24 cellular contexts compared by ENCODE assay signal in the genomic region with DNA sequence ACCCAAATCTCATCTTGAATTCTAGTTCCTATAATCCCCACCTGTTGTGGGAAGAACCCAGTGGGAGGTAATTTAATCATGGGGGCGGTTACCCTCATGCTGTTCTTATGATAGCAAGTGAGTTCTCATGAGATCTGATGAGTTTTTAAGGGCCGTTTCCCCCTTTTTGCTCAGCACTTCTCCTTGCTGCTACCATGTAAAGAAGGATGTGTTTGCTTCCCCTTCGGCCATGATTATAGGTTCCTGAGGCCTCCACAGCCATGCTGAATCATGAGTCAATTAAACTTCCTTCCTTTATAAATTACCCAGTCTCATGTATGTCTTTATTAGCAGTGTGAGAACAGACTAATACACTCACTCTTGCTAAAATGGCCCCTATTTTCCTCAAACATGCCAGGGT.
DNase-seq lines count a peak whose midpoint lies in the region; ATAC-seq, FAIRE-seq and TF ChIP-seq lines count a peak whose summit lies in the region.
"Had no signal": no experiment of that assay in that cellular context is flagged by ENCODE, and none has a peak within 500 bp of the region (broad histone marks: within the 10 kb centered on the region; RNA-seq: fewer than 3 reads in every experiment).

No MANE protein-coding gene starts in this region.

- no peak for TF ChIP-seq CTCF in CD14-positive monocyte (IDR thresholded peaks at IDR 0.05)
- TF ChIP-seq CTCF in endothelial cell of umbilical vein (IDR thresholded peaks at IDR 0.05; ENCODE audit: extremely low read depth in 1 of 2, insufficient read depth in 1 of 2, low read depth in 1 of 2, low read length in 2 of 2) = no peak

- ATAC-seq in GM21737 (IDR thresholded peaks at IDR 0.05; ENCODE audit: unreplicated experiment) = no peak
- no peak for ATAC-seq in GM18505 (IDR thresholded peaks at IDR 0.05; ENCODE audit: unreplicated experiment)

- peak overlapping the region; percentile 66 to 95 (median 88) for H3K27ac Mint-ChIP-seq in CD14-positive monocyte
- H3K27ac Mint-ChIP-seq: B cell; CD4-positive, alpha-beta memory T cell had no signal

- H3K9me1 ChIP-seq in endothelial cell of umbilical vein (replicated peaks; ENCODE audit: control insufficient read depth, extremely low read depth, insufficient read depth, low read length) = no peaks in the 10 kb centered on the region

- H3K9ac ChIP-seq in endothelial cell of umbilical vein (replicated peaks; ENCODE audit: extremely low read depth, insufficient read depth, low read length) = no peak overlapping the region
- H3K9ac ChIP-seq: BLaER1, GM23248 had no signal

- no peaks in the 10 kb centered on the region for H3K27me3 Mint-ChIP-seq in CD14-positive monocyte (ENCODE audit: low read depth in 3 of 3)
- H3K27me3 Mint-ChIP-seq: B cell; CD4-positive, alpha-beta memory T cell had no signal

- no peaks in the 10 kb centered on the region for H3K27me3 ChIP-seq in endothelial cell of umbilical vein (ENCODE audit: control insufficient read depth in 2 of 2, insufficient read depth in 2 of 2, low read length in 2 of 2)
- H3K27me3 ChIP-seq: BLaER1 had no signal

- H3K4me3 ChIP-seq in endothelial cell of umbilical vein (replicated peaks in 1 of 3; ENCODE audit: insufficient read depth in 1 of 3, low read depth in 1 of 3, low read length in 3 of 3) = no peak overlapping the region
- H3K4me3 ChIP-seq: BLaER1, GM23248 had no signal

- peaks cover 6 to 20% (median 10%) of the 10 kb centered on the region in 7 donors for H3K9me3 Mint-ChIP-seq in CD14-positive monocyte

- dilution Hi-C loops in endothelial cell of umbilical vein (cut with MboI; ENCODE audit: extremely low pct_ligation_motif_present, low sequenced_read_pairs) = no loop called here

- FAIRE-seq in endothelial cell of umbilical vein (lab: Jason Lieb, UNC) = peak; percentile 26
- FAIRE-seq: A204.1, GM12891, H1 had no signal

- POLR2A ChIA-PET in endothelial cell of umbilical vein (lab: Charles Lee) = no interaction called here

- no peak for TF ChIP-seq POLR2A in endothelial cell of umbilical vein (IDR thresholded peaks at IDR 0.05; ENCODE audit: low read depth, low read length)
- no peak for TF ChIP-seq POLR2A in GM18505 (IDR thresholded peaks at IDR 0.05; ENCODE audit: borderline replicate concordance, extremely low read depth, insufficient read depth, insufficient read length)

- H2AFZ ChIP-seq in endothelial cell of umbilical vein (ENCODE audit: low read depth, low read length) = peak overlapping the region; percentile 50
- H2AFZ ChIP-seq: GM23248 had no signal

- no peaks in the 10 kb centered on the region for H3K4me1 ChIP-seq in endothelial cell of umbilical vein (ENCODE audit: control insufficient read depth, extremely low read depth, insufficient read depth, low read length)
- H3K4me1 ChIP-seq: BLaER1 had no signal

- DNase-seq in CD14-positive monocyte (ENCODE audit: low spot score) = peak; percentile 69
- peak; percentile 64 for DNase-seq in NOMO-1 treated with DMSO at 0.1 percent for 48 hours (lab: John Stamatoyannopoulos, UW; ENCODE audit: unreplicated experiment)
- DNase-seq in UCSD-AML1 (lab: John Stamatoyannopoulos, UW; ENCODE audit: unreplicated experiment) = peak; percentile 8
- DNase-seq in endothelial cell of umbilical vein (ENCODE audit: low read depth, low spot score) = peak; percentile 13
- no peak for DNase-seq in HPDE6-E6E7 (ENCODE audit: extremely low spot score)
- DNase-seq in OCI-M1 (lab: John Stamatoyannopoulos, UW) = no peak
- DNase-seq: Calu3; CD4-positive, alpha-beta memory T cell; COR-L47; DMS53; DMS79 treated with DMSO at 0.1 percent for 48 hours; GF-D8; GM23248; H7; HCEC 1CT had no signal

- H3K36me3 ChIP-seq in endothelial cell of umbilical vein (ENCODE audit: control insufficient read depth in 2 of 2, extremely low read depth in 1 of 2, insufficient read depth in 2 of 2, low read length in 2 of 2) = no peaks in the 10 kb centered on the region
- H3K36me3 ChIP-seq: BLaER1 had no signal

- peak overlapping the region in 1 of 2 donors; percentile 54 for H3K4me3 Mint-ChIP-seq in CD14-positive monocyte
- H3K4me3 Mint-ChIP-seq: B cell; CD4-positive, alpha-beta memory T cell had no signal

- H3K4me2 ChIP-seq in endothelial cell of umbilical vein (ENCODE audit: insufficient read depth, low read length) = no peak overlapping the region
- H3K4me2 ChIP-seq: BLaER1 had no signal

- no peaks in the 10 kb centered on the region for H4K20me1 ChIP-seq in endothelial cell of umbilical vein (replicated peaks; ENCODE audit: control insufficient read depth, extremely low read depth, insufficient read depth, low read length)
- H4K20me1 ChIP-seq: BLaER1 had no signal

- no TSS peak for BruUV-seq in endothelial cell of umbilical vein (replicated peaks; lab: Mats Ljungman, UMichigan)

- intact Hi-C loops in CD14-positive monocyte (cut with micrococcal nuclease) (no loop called here), endothelial cell of umbilical vein (cut with micrococcal nuclease) (no loop called here)

- H3K27ac ChIP-seq in endothelial cell of umbilical vein (ENCODE audit: insufficient read depth, low read depth, low read length) = no peak overlapping the region
- H3K27ac ChIP-seq: 22Rv1, BLaER1, C4-2B, GM23248 had no signal

- peaks cover 22% of the 10 kb centered on the region for H3K4me1 Mint-ChIP-seq in CD14-positive monocyte
- H3K4me1 Mint-ChIP-seq: B cell; CD4-positive, alpha-beta memory T cell had no signal

- H3K36me3 Mint-ChIP-seq in CD14-positive monocyte = peaks cover 3 to 4% of the 10 kb centered on the region in 2 donors
- H3K36me3 Mint-ChIP-seq: CD4-positive, alpha-beta memory T cell had no signal

- no peaks in the 10 kb centered on the region for H3K79me2 ChIP-seq in endothelial cell of umbilical vein (ENCODE audit: control insufficient read depth, insufficient read depth, low read length)

- CTCF ChIA-PET in endothelial cell of umbilical vein (lab: Charles Lee) = interaction anchor here (1.1 kb wide), 1 partner anchor 25 kb away, joined by 3 read pairs; no protein-coding TSS in a partner anchor

- H3K9me3 ChIP-seq in endothelial cell of umbilical vein (replicated peaks; ENCODE audit: control insufficient read depth, insufficient read depth, low read length) = no peaks in the 10 kb centered on the region
- H3K9me3 ChIP-seq: BLaER1 had no signal

TF ChIP-seq in endothelial cell of umbilical vein, 7 proteins besides CTCF, POLR2A, EP300 and RAD21:
- TF ChIP-seq EZH2 (IDR thresholded peaks at IDR 0.05; ENCODE audit: borderline replicate concordance, low read depth, low read length, severe bottlenecking) = no peak
- TF ChIP-seq, protein P1, sequence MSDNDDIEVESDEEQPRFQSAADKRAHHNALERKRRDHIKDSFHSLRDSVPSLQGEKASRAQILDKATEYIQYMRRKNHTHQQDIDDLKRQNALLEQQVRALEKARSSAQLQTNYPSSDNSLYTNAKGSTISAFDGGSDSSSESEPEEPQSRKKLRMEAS (IDR thresholded peaks at IDR 0.05; ENCODE audit: insufficient read depth, insufficient read length) = no peak
- TF ChIP-seq JUN (IDR thresholded peaks at IDR 0.05; ENCODE audit: borderline replicate concordance, insufficient read depth, insufficient read length, low read depth) = no peak
- TF ChIP-seq FOS (IDR thresholded peaks at IDR 0.05; ENCODE audit: borderline replicate concordance, insufficient read depth, low read length) = no peak
- TF ChIP-seq GATA2 (IDR thresholded peaks at IDR 0.05; ENCODE audit: insufficient read depth, insufficient read length, low read depth, low read length) = no peak
- TF ChIP-seq POLR2AphosphoS5 (IDR thresholded peaks at IDR 0.05; ENCODE audit: insufficient read depth, low read depth, low read length) = no peak
- no peak for TF ChIP-seq MYC (IDR thresholded peaks at IDR 0.05; ENCODE audit: low read depth, low read length)

Comparison
In these comparisons a context has a peak if more than half of its experiments do, and no peak if none do; other contexts are left out.
1. DNase-seq: peak in CD14-positive monocyte (single experiment), NOMO-1 treated with DMSO at 0.1 percent for 48 hours (single experiment), UCSD-AML1 (single experiment) and endothelial cell of umbilical vein (single experiment); none in HPDE6-E6E7 (single experiment) and OCI-M1 (single experiment).